1 cellular context compared by ENCODE assay signal in genomic region chr15:80585544-80586018, GRCh38.
TF ChIP-seq lines count a peak whose summit lies in the region.

No MANE protein-coding gene starts in this region.

TF ChIP-seq in WTC11, 78 proteins besides CTCF, POLR2A, EP300 and RAD21 (continued from another document):
- TF ChIP-seq ERG (CRISPR knock-in tag; IDR thresholded peaks at IDR 0.05) = no peak
- TF ChIP-seq SOX15 (CRISPR knock-in tag; IDR thresholded peaks at IDR 0.05) = no peak
- no peak for TF ChIP-seq ZNF138 (CRISPR knock-in tag; conservative IDR thresholded peaks at IDR 0.05)
- no peak for TF ChIP-seq ZNF423 (CRISPR knock-in tag; IDR thresholded peaks at IDR 0.05)
- no peak for TF ChIP-seq GTF2I (CRISPR knock-in tag; conservative IDR thresholded peaks at IDR 0.05)
- TF ChIP-seq, protein P1, sequence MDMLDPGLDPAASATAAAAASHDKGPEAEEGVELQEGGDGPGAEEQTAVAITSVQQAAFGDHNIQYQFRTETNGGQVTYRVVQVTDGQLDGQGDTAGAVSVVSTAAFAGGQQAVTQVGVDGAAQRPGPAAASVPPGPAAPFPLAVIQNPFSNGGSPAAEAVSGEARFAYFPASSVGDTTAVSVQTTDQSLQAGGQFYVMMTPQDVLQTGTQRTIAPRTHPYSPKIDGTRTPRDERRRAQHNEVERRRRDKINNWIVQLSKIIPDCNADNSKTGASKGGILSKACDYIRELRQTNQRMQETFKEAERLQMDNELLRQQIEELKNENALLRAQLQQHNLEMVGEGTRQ (CRISPR knock-in tag; IDR thresholded peaks at IDR 0.05) = no peak
- TF ChIP-seq EMX1 (CRISPR knock-in tag; IDR thresholded peaks at IDR 0.05) = no peak
- TF ChIP-seq, protein P2, sequence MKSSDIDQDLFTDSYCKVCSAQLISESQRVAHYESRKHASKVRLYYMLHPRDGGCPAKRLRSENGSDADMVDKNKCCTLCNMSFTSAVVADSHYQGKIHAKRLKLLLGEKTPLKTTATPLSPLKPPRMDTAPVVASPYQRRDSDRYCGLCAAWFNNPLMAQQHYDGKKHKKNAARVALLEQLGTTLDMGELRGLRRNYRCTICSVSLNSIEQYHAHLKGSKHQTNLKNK (CRISPR knock-in tag; IDR thresholded peaks at IDR 0.05) = no peak
- TF ChIP-seq, protein P3, sequence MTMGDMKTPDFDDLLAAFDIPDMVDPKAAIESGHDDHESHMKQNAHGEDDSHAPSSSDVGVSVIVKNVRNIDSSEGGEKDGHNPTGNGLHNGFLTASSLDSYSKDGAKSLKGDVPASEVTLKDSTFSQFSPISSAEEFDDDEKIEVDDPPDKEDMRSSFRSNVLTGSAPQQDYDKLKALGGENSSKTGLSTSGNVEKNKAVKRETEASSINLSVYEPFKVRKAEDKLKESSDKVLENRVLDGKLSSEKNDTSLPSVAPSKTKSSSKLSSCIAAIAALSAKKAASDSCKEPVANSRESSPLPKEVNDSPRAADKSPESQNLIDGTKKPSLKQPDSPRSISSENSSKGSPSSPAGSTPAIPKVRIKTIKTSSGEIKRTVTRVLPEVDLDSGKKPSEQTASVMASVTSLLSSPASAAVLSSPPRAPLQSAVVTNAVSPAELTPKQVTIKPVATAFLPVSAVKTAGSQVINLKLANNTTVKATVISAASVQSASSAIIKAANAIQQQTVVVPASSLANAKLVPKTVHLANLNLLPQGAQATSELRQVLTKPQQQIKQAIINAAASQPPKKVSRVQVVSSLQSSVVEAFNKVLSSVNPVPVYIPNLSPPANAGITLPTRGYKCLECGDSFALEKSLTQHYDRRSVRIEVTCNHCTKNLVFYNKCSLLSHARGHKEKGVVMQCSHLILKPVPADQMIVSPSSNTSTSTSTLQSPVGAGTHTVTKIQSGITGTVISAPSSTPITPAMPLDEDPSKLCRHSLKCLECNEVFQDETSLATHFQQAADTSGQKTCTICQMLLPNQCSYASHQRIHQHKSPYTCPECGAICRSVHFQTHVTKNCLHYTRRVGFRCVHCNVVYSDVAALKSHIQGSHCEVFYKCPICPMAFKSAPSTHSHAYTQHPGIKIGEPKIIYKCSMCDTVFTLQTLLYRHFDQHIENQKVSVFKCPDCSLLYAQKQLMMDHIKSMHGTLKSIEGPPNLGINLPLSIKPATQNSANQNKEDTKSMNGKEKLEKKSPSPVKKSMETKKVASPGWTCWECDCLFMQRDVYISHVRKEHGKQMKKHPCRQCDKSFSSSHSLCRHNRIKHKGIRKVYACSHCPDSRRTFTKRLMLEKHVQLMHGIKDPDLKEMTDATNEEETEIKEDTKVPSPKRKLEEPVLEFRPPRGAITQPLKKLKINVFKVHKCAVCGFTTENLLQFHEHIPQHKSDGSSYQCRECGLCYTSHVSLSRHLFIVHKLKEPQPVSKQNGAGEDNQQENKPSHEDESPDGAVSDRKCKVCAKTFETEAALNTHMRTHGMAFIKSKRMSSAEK (CRISPR knock-in tag; IDR thresholded peaks at IDR 0.05; ENCODE audit: borderline replicate concordance) = no peak
- TF ChIP-seq ZBTB21 (CRISPR knock-in tag; IDR thresholded peaks at IDR 0.05; ENCODE audit: borderline replicate concordance) = no peak
